15 cellular contexts compared by ENCODE assay signal in genomic region chr22:47808886-47809620, GRCh38.
DNase-seq lines count a peak whose midpoint lies in the region; ATAC-seq and TF ChIP-seq lines count a peak whose summit lies in the region.
"Had no signal": no experiment of that assay in that cellular context is flagged by ENCODE, and none has a peak within 500 bp of the region (broad histone marks: within the 10 kb centered on the region; RNA-seq: fewer than 3 reads in every experiment).

No MANE protein-coding gene starts in this region.

- peaks cover 3% of the 10 kb centered on the region for H3K36me3 Mint-ChIP-seq in endodermal cell (ENCODE audit: low read depth)
- H3K36me3 Mint-ChIP-seq in osteocyte (ENCODE audit: unreplicated experiment) = no peaks in the 10 kb centered on the region
- H3K36me3 Mint-ChIP-seq: CD8-positive, alpha-beta memory T cell had no signal

- H3K4me3 ChIP-seq in endodermal cell (ENCODE audit: low read length) = no peak overlapping the region
- H3K4me3 ChIP-seq: BLaER1 had no signal

- WGBS in endodermal cell (ENCODE audit: insufficient coverage in 1 of 2, insufficient read length in 1 of 2), 2 experiments = 93% methylated on average over 3 to 10 of the region's 10 CpGs

- no peak overlapping the region for H3K4me3 Mint-ChIP-seq in stimulated activated naive CD8-positive, alpha-beta T cell treated with anti-CD3 and anti-CD28 coated beads, Interleukin-15, amount 100 ng/mL, for 72 hours
- H3K4me3 Mint-ChIP-seq in endodermal cell = no peak overlapping the region
- H3K4me3 Mint-ChIP-seq in osteocyte (ENCODE audit: unreplicated experiment) = no peak overlapping the region
- H3K4me3 Mint-ChIP-seq: CD8-positive, alpha-beta memory T cell had no signal

- peak; percentile 14 for ATAC-seq in stimulated activated naive CD8-positive, alpha-beta T cell treated with anti-CD3 and anti-CD28 coated beads, Interleukin-15, Interleukin-2, amounts not matched to agents 100 U/mL and 50 U/mL, for 24 hours
- no peak for ATAC-seq in stimulated activated naive CD8-positive, alpha-beta T cell treated with anti-CD3 and anti-CD28 coated beads, Interleukin-15, amount 100 ng/mL, for 72 hours
- ATAC-seq: HCT116 had no signal

- H3K27me3 ChIP-seq in endodermal cell (ENCODE audit: control insufficient read depth, insufficient read depth, low read length, poor library complexity, severe bottlenecking) = no peaks in the 10 kb centered on the region

- TF ChIP-seq CTCF in endodermal cell (conservative IDR thresholded peaks at IDR 0.05) (no peak), osteocyte (IDR thresholded peaks at IDR 0.05) (no peak)

- peaks cover 27% of the 10 kb centered on the region for H3K27me3 Mint-ChIP-seq in stimulated activated naive CD8-positive, alpha-beta T cell treated with anti-CD3 and anti-CD28 coated beads, Interleukin-15, amount 100 ng/mL, for 72 hours
- H3K27me3 Mint-ChIP-seq in endodermal cell (ENCODE audit: insufficient read depth) = no peaks in the 10 kb centered on the region
- no peaks in the 10 kb centered on the region for H3K27me3 Mint-ChIP-seq in osteocyte (ENCODE audit: unreplicated experiment)

- no peaks in the 10 kb centered on the region for H3K9me3 ChIP-seq in endodermal cell (ENCODE audit: control insufficient read depth, low read length)
- H3K9me3 ChIP-seq: BLaER1 had no signal

- H3K36me3 ChIP-seq in endodermal cell (ENCODE audit: control insufficient read depth, insufficient read depth, low read length) = no peaks in the 10 kb centered on the region
- H3K36me3 ChIP-seq: BLaER1 had no signal

- no peak overlapping the region for H3K27ac ChIP-seq in endodermal cell (ENCODE audit: low read depth, low read length)
- H3K27ac ChIP-seq: BLaER1, HL-60 had no signal

- H3K4me1 ChIP-seq in endodermal cell (ENCODE audit: control insufficient read depth, insufficient read depth, low read length) = no peaks in the 10 kb centered on the region
- H3K4me1 ChIP-seq: BLaER1 had no signal

- no peaks in the 10 kb centered on the region for H3K4me1 Mint-ChIP-seq in stimulated activated naive CD8-positive, alpha-beta T cell treated with anti-CD3 and anti-CD28 coated beads, Interleukin-15, amount 100 ng/mL, for 72 hours
- H3K4me1 Mint-ChIP-seq in endodermal cell (no peaks in the 10 kb centered on the region), osteocyte (ENCODE audit: unreplicated experiment) (no peaks in the 10 kb centered on the region)
- H3K4me1 Mint-ChIP-seq: CD8-positive, alpha-beta memory T cell had no signal

- H3K27ac Mint-ChIP-seq in stimulated activated naive CD8-positive, alpha-beta T cell treated with anti-CD3 and anti-CD28 coated beads, Interleukin-15, amount 100 ng/mL, for 72 hours = no peak overlapping the region
- H3K27ac Mint-ChIP-seq in endodermal cell (no peak overlapping the region), osteocyte (ENCODE audit: unreplicated experiment) (no peak overlapping the region)

- DNase-seq in stimulated activated naive CD8-positive, alpha-beta T cell treated with anti-CD3 and anti-CD28 coated beads, Interleukin-15, Interleukin-2, amounts not matched to agents 100 U/mL and 50 U/mL, for 24 hours = no peak
- no peak for DNase-seq in stimulated activated naive CD8-positive, alpha-beta T cell treated with anti-CD3 and anti-CD28 coated beads, Interleukin-15, amount 100 ng/mL, for 72 hours
- DNase-seq in endodermal cell (peak; percentile 17), osteocyte (ENCODE audit: extremely low spot score, unreplicated experiment) (peak; percentile 77), kidney glomerular epithelial cell (lab: John Stamatoyannopoulos, UW) (no peak)
- no peak for DNase-seq in stimulated activated naive CD4-positive, alpha-beta T cell (lab: John Stamatoyannopoulos, UW)
- DNase-seq in activated T-cell treated with anti-CD3 and anti-CD28 coated beads, Interleukin-2, amount 50 U/mL, for 48 hours = no peak
- DNase-seq: 8988T; AML-193; CD8-positive, alpha-beta memory T cell; DMS53; GF-D8 had no signal

- H3K9me3 Mint-ChIP-seq in stimulated activated naive CD8-positive, alpha-beta T cell treated with anti-CD3 and anti-CD28 coated beads, Interleukin-15, amount 100 ng/mL, for 72 hours = peaks cover 6 to 9% of the 10 kb centered on the region in 2 donors
- peaks cover 41% of the 10 kb centered on the region for H3K9me3 Mint-ChIP-seq in endodermal cell
- H3K9me3 Mint-ChIP-seq in osteocyte (ENCODE audit: unreplicated experiment) = no peaks in the 10 kb centered on the region

- no peak overlapping the region for H3K9ac ChIP-seq in endodermal cell (ENCODE audit: extremely low read depth, low read length, poor library complexity, severe bottlenecking)
- H3K9ac ChIP-seq: BLaER1 had no signal

Comparison
In these comparisons a context has a peak if more than half of its experiments do, and no peak if none do; other contexts are left out.
1. DNase-seq: peak in endodermal cell (single experiment) and osteocyte (single experiment); none in stimulated activated naive CD8-positive, alpha-beta T cell treated with anti-CD3 and anti-CD28 coated beads, Interleukin-15, Interleukin-2, amounts not matched to agents 100 U/mL and 50 U/mL, for 24 hours (single experiment), stimulated activated naive CD8-positive, alpha-beta T cell treated with anti-CD3 and anti-CD28 coated beads, Interleukin-15, amount 100 ng/mL, for 72 hours (0 of 2), stimulated activated naive CD4-positive, alpha-beta T cell (0 of 6), kidney glomerular epithelial cell (single experiment) and activated T-cell treated with anti-CD3 and anti-CD28 coated beads, Interleukin-2, amount 50 U/mL, for 48 hours (0 of 2).